ENCODE assay signal across 8 cellular contexts in genomic region chr7:141754939-141755338, GRCh38. TPM values are rescaled to one million over a fixed set of nuclear protein-coding genes. Genes with fewer than 3 reads are reported as not detected.
DNase-seq lines count a peak whose midpoint lies in the region; ATAC-seq and TF ChIP-seq lines count a peak whose summit lies in the region.

No MANE protein-coding gene starts in this region.

- no TSS peak for BruUV-seq in Panc1 (replicated peaks; lab: Mats Ljungman, UMichigan)

- POLR2A ChIA-PET in Panc1 (lab: Charles Lee): no interaction called here

- TF ChIP-seq CTCF in AG09309 (IDR thresholded peaks at IDR 0.05; ENCODE audit: control insufficient read depth, insufficient read depth, low read depth, low read length, missing control alignments) (peak; percentile 42), GM12874 (IDR thresholded peaks at IDR 0.05; ENCODE audit: insufficient read depth, low read depth, low read length) (peak; percentile 37; the same call in 1 of the 2 replicates), Panc1 (IDR thresholded peaks at IDR 0.05) (peak; percentile 73), foreskin keratinocyte (conservative IDR thresholded peaks at IDR 0.05) (peak; percentile 68)

- H3K27ac ChIP-seq in Panc1 (ENCODE audit: low read length): no peak overlapping the region
- no peak overlapping the region for H3K27ac ChIP-seq in foreskin keratinocyte

- H3K4me1 ChIP-seq in Panc1 (ENCODE audit: control insufficient read depth, insufficient read depth, low read length) (no peaks in the 10 kb centered on the region), foreskin keratinocyte (no peaks in the 10 kb centered on the region)

- intact Hi-C loops in Panc1 (cut with micrococcal nuclease; ENCODE audit: unreplicated experiment): no loop called here
- intact Hi-C loops in left cardiac atrium (cut with DNase I): no loop called here

- peaks cover 19% of the 10 kb centered on the region for H3K9me3 ChIP-seq in Panc1 (ENCODE audit: control insufficient read depth, insufficient read depth, low read depth, low read length)

- CTCF ChIA-PET in Panc1 (lab: Charles Lee): no interaction called here

- in situ Hi-C loops in Panc1 (cut with HindIII; ENCODE audit: low pct_unique_long_range_greater_than_20kb, low sequenced_read_pairs): no loop called here

- ATAC-seq in Panc1 (peak; percentile 58; the same call in 1 of the 2 replicates), foreskin keratinocyte (peak; percentile 71), GM18498 (IDR thresholded peaks at IDR 0.05; ENCODE audit: unreplicated experiment) (no peak), HG02884 (IDR thresholded peaks at IDR 0.05; ENCODE audit: unreplicated experiment) (no peak), left cardiac atrium (no peak)

- DNase-seq in AG09309 (ENCODE audit: low read depth) (no peak), Panc1 (ENCODE audit: low read depth, low spot score) (no peak), foreskin keratinocyte (peak in 1 of 2 donors; percentile 13), left cardiac atrium (no peak)
- no peak for DNase-seq in activated CD4-positive, alpha-beta T cell treated with anti-CD3 and anti-CD28 coated beads for 1 hour

- peaks cover 21% of the 10 kb centered on the region for H3K36me3 ChIP-seq in Panc1 (ENCODE audit: control insufficient read depth, insufficient read depth, low read length)

- no peaks in the 10 kb centered on the region for H3K27me3 ChIP-seq in Panc1 (ENCODE audit: control insufficient read depth, insufficient read depth, low read length)
- H3K27me3 ChIP-seq in foreskin keratinocyte: no peaks in the 10 kb centered on the region

- H3K4me3 ChIP-seq in AG09309 (ENCODE audit: control insufficient read depth, low read depth, low read length): no peak overlapping the region
- H3K4me3 ChIP-seq in Panc1 (ENCODE audit: low read depth in 2 of 2, low read length in 2 of 2): no peak overlapping the region

RNA-seq across cellular contexts. Expression of gene TAS2R3, which starts 9.0 kb away (rescaled TPM):
- total RNA-seq in Panc1 (2021; ENCODE audit: unreplicated experiment) (0.49 TPM), foreskin keratinocyte (0.25 and 0.44 TPM in 2 replicates), left cardiac atrium (under 1 TPM; 0.47 to 0.68 TPM)
- polyA plus RNA-seq in Panc1 (2012; ENCODE audit: insufficient read length): not detected
- polyA plus RNA-seq in foreskin keratinocyte: not detected in 2 replicates

RNA-seq across cellular contexts. Expression of gene SSBP1, which starts 16.8 kb away (rescaled TPM):
- 174 TPM for total RNA-seq in Panc1 (2021; ENCODE audit: unreplicated experiment)
- 180 TPM for polyA plus RNA-seq in Panc1 (2012; ENCODE audit: insufficient read length)
- total RNA-seq in foreskin keratinocyte: 251 and 260 TPM in 2 replicates
- polyA plus RNA-seq in foreskin keratinocyte: 354 and 374 TPM in 2 replicates
- 100 to 1,000 TPM in 1 of 2 donors, 10 to 100 TPM in 1; 80.6 to 109 TPM for total RNA-seq in left cardiac atrium

RNA-seq across cellular contexts. Expression of gene TAS2R4, which starts 21.5 kb away (rescaled TPM):
- total RNA-seq in Panc1 (2021; ENCODE audit: unreplicated experiment) (0.57 TPM), foreskin keratinocyte (0.31 and 0.39 TPM in 2 replicates), left cardiac atrium (under 1 TPM; 0.26 to 0.35 TPM)
- 0.10 TPM for polyA plus RNA-seq in Panc1 (2012; ENCODE audit: insufficient read length)
- polyA plus RNA-seq in foreskin keratinocyte: 0.03 and 0.06 TPM in 2 replicates

RNA-seq across cellular contexts. Expression of gene TAS2R5, which starts 35.1 kb away (rescaled TPM):
- total RNA-seq in Panc1 (2021; ENCODE audit: unreplicated experiment) (0.77 TPM), foreskin keratinocyte (0.61 and 0.63 TPM in 2 replicates), left cardiac atrium (under 1 TPM; 0.53 to 0.58 TPM)
- polyA plus RNA-seq in Panc1 (2012; ENCODE audit: insufficient read length): 0.19 TPM
- 0.09 and 0.19 TPM in 2 replicates for polyA plus RNA-seq in foreskin keratinocyte

RNA-seq across cellular contexts. Expression of gene WEE2, which starts 46.8 kb away (rescaled TPM):
- total RNA-seq in Panc1 (2021; ENCODE audit: unreplicated experiment) (not detected), foreskin keratinocyte (not detected in 2 replicates), left cardiac atrium (not detected)
- polyA plus RNA-seq in Panc1 (2012; ENCODE audit: insufficient read length): not detected
- polyA plus RNA-seq in foreskin keratinocyte: not detected in 2 replicates

Comparison
In these comparisons a context has a peak if more than half of its experiments do, and no peak if none do; other contexts are left out.
1. ATAC-seq: peak in Panc1 (single experiment) and foreskin keratinocyte (single experiment); none in GM18498 (single experiment), HG02884 (single experiment) and left cardiac atrium (0 of 2).
2. Peak in every context shown above with its lines, with median percentiles within 50 percentile points of each other: CTCF ChIP-seq.